1 cellular context compared by ENCODE assay signal in the genomic region with DNA sequence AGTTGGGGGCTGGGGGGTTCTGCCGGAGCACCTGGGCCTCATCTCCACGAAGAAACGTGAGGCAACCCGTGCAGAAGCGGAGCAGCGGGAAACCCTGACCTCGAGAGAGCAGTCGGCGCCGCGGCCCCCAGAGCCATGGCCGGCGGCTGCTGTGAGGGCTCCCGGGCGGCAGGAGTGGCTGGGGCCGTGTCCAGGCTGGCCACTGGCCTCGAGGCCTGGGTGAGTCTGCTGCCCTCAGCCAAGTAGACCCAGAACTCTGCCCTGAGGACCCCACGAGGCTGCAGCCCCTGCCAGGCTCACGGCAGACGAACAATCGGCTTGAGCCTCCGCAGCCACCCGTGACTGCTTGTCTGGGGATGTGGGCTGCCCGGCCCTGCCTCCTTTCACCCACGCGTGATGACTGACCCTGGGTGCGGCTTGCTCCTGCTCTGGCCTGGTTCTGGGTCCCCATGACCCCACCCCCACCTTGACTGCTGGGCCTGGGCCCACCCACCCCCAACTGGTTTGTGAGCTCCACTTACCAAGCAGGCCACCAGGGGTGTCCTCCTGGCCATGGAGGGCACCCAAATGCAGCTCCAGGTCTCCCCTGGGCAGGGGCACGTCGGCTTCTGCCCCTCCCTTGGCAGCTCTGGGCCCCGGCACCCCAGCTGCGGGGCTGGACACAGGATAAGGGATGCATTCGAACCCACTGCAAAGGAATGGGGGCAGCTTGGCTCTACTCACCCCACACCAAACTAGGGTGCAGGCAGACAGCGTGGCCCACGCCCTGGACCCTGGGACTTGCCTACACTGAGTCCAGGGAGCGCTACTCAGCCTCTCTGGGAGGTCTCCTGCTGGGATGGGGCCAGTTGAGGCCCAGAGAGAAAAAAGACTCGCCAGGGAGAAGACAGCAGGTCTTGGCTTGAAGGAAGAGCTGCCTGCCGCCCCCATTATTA.
TF ChIP-seq lines count a peak whose summit lies in the region.

No MANE protein-coding gene starts in this region.

TF ChIP-seq in HepG2, 621 proteins besides CTCF, POLR2A, EP300 and RAD21:
- TF ChIP-seq, protein P1, sequence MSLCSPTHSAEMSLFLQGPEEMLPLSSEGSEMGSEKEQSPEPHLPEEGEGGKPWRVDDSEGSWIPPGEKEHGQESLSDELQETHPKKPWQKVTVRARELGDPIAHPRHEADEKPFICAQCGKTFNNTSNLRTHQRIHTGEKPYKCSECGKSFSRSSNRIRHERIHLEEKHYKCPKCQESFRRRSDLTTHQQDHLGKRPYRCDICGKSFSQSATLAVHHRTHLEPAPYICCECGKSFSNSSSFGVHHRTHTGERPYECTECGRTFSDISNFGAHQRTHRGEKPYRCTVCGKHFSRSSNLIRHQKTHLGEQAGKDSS (CRISPR knock-in tag; IDR thresholded peaks at IDR 0.05; ENCODE audit: borderline replicate concordance, low read depth) = no peak
- TF ChIP-seq TP53 (CRISPR knock-in tag; conservative IDR thresholded peaks at IDR 0.05) (no peak), ONECUT2 (CRISPR knock-in tag; IDR thresholded peaks at IDR 0.05) (no peak), NFE2L1 (CRISPR knock-in tag; IDR thresholded peaks at IDR 0.05; ENCODE audit: borderline replicate concordance) (no peak), ZBTB38 (CRISPR knock-in tag; IDR thresholded peaks at IDR 0.05) (no peak), RFXANK (CRISPR knock-in tag; IDR thresholded peaks at IDR 0.05) (no peak)
- TF ChIP-seq, protein P2, sequence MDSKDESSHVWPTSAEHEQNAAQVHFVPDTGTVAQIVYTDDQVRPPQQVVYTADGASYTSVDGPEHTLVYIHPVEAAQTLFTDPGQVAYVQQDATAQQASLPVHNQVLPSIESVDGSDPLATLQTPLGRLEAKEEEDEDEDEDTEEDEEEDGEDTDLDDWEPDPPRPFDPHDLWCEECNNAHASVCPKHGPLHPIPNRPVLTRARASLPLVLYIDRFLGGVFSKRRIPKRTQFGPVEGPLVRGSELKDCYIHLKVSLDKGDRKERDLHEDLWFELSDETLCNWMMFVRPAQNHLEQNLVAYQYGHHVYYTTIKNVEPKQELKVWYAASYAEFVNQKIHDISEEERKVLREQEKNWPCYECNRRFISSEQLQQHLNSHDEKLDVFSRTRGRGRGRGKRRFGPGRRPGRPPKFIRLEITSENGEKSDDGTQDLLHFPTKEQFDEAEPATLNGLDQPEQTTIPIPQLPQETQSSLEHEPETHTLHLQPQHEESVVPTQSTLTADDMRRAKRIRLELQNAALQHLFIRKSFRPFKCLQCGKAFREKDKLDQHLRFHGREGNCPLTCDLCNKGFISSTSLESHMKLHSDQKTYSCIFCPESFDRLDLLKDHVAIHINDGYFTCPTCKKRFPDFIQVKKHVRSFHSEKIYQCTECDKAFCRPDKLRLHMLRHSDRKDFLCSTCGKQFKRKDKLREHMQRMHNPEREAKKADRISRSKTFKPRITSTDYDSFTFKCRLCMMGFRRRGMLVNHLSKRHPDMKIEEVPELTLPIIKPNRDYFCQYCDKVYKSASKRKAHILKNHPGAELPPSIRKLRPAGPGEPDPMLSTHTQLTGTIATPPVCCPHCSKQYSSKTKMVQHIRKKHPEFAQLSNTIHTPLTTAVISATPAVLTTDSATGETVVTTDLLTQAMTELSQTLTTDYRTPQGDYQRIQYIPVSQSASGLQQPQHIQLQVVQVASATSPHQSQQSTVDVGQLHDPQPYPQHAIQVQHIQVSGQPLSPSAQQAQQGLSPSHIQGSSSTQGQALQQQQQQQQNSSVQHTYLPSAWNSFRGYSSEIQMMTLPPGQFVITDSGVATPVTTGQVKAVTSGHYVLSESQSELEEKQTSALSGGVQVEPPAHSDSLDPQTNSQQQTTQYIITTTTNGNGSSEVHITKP (CRISPR knock-in tag; IDR thresholded peaks at IDR 0.05; ENCODE audit: low read depth) = no peak
